Comparison of ENCODE assay signal across 1 cellular context in the genomic region with DNA sequence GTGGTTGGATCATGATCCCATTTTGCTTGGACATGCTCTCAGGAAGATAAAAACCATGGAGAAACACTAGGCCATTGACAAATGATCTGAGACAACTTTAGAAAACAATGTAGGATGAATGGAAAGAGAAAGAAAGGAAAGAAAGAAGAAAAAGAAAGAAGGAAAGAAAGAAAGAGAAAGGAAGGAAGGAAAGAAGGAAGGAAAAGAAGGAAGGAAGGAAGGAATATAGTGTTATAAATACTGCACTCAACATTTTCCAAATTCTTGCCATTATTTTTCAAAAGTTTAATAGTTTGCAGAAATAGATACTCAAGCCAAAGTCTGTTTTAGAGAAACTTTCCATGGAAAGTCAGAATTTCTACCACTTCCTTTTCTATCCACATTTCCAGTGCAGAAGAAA.
TF ChIP-seq lines count a peak whose summit lies in the region.

No MANE protein-coding gene starts in this region.

TF ChIP-seq in K562, 482 proteins besides CTCF, POLR2A, EP300 and RAD21 (continued from another document):
- TF ChIP-seq, protein P1, sequence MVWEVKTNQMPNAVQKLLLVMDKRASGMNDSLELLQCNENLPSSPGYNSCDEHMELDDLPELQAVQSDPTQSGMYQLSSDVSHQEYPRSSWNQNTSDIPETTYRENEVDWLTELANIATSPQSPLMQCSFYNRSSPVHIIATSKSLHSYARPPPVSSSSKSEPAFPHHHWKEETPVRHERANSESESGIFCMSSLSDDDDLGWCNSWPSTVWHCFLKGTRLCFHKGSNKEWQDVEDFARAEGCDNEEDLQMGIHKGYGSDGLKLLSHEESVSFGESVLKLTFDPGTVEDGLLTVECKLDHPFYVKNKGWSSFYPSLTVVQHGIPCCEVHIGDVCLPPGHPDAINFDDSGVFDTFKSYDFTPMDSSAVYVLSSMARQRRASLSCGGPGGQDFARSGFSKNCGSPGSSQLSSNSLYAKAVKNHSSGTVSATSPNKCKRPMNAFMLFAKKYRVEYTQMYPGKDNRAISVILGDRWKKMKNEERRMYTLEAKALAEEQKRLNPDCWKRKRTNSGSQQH (CRISPR knock-in tag; IDR thresholded peaks at IDR 0.05), result 0 out of 2 replicates have a peak, but pooled peaks have one; percentile 46
- TF ChIP-seq SRSF3 (IDR thresholded peaks at IDR 0.05; ENCODE audit: insufficient read depth, low read length), result no peak
- TF ChIP-seq, protein P2, sequence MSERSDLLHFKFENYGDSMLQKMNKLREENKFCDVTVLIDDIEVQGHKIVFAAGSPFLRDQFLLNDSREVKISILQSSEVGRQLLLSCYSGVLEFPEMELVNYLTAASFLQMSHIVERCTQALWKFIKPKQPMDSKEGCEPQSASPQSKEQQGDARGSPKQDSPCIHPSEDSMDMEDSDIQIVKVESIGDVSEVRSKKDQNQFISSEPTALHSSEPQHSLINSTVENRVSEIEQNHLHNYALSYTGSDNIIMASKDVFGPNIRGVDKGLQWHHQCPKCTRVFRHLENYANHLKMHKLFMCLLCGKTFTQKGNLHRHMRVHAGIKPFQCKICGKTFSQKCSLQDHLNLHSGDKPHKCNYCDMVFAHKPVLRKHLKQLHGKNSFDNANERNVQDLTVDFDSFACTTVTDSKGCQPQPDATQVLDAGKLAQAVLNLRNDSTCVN (CRISPR knock-in tag; IDR thresholded peaks at IDR 0.05), result no peak
- TF ChIP-seq EP400 (IDR thresholded peaks at IDR 0.05), result 0 out of 2 replicates have a peak, but pooled peaks have one; percentile 4
- no peak for TF ChIP-seq YY1 (IDR thresholded peaks at IDR 0.05; ENCODE audit: borderline replicate concordance in 1 of 3, control insufficient read depth in 1 of 3, extremely low read depth in 1 of 3, insufficient read depth in 3 of 3, insufficient read length in 1 of 3, insufficient replicate concordance in 2 of 3, low read depth in 1 of 3, low read length in 2 of 3)
- TF ChIP-seq ZNF184 (CRISPR knock-in tag; IDR thresholded peaks at IDR 0.05), result no peak
- no peak for TF ChIP-seq HDGF (IDR thresholded peaks at IDR 0.05)
- no peak for TF ChIP-seq NELFE (IDR thresholded peaks at IDR 0.05; ENCODE audit: insufficient read depth, insufficient read length)
- TF ChIP-seq, protein P3, sequence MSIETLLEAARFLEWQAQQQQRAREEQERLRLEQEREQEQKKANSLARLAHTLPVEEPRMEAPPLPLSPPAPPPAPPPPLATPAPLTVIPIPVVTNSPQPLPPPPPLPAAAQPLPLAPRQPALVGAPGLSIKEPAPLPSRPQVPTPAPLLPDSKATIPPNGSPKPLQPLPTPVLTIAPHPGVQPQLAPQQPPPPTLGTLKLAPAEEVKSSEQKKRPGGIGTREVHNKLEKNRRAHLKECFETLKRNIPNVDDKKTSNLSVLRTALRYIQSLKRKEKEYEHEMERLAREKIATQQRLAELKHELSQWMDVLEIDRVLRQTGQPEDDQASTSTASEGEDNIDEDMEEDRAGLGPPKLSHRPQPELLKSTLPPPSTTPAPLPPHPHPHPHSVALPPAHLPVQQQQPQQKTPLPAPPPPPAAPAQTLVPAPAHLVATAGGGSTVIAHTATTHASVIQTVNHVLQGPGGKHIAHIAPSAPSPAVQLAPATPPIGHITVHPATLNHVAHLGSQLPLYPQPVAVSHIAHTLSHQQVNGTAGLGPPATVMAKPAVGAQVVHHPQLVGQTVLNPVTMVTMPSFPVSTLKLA (conservative IDR thresholded peaks at IDR 0.05), result no peak
- TF ChIP-seq POLR2B (IDR thresholded peaks at IDR 0.05; ENCODE audit: low read depth, partially characterized antibody), result peak; percentile 60
- TF ChIP-seq CEBPG (CRISPR knock-in tag; IDR thresholded peaks at IDR 0.05), result no peak
- no peak for TF ChIP-seq CEBPG (tag; conservative IDR thresholded peaks at IDR 0.05 in 1 of 2, IDR thresholded peaks at IDR 0.05 in 1 of 2)
- no peak for TF ChIP-seq PPARD (CRISPR knock-in tag; IDR thresholded peaks at IDR 0.05)
- TF ChIP-seq ZNF57 (CRISPR knock-in tag; IDR thresholded peaks at IDR 0.05), result no peak
- TF ChIP-seq NFIC (IDR thresholded peaks at IDR 0.05), result no peak
- no peak for TF ChIP-seq MEF2A (IDR thresholded peaks at IDR 0.05; ENCODE audit: control insufficient read depth, low read depth, low read length)
